8 cellular contexts compared by ENCODE assay signal in the genomic region with DNA sequence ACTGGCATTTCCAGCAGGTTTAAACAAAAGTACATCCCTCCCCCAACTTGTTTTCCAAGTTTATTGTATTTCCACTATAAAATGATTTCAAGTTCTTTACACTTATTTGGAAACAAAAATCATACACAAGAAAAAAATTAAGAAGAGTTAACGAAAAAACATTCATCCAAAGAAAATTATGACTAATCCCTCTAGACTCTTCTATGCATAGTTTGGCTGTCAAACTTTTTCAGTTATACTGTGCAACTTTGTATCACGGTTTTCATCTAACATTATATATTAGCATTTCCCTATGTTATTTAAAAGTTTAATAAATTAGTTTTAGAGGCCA. TPM values are rescaled to one million over a fixed set of nuclear protein-coding genes. Genes with fewer than 3 reads are reported as not detected.
DNase-seq lines count a peak whose midpoint lies in the region; ATAC-seq and TF ChIP-seq lines count a peak whose summit lies in the region.

No MANE protein-coding gene starts in this region.

- no peak for ATAC-seq in CD4-positive, alpha-beta T cell (ENCODE audit: poor library complexity)
- ATAC-seq in effector memory CD8-positive, alpha-beta T cell (replicated peaks), result no peak

- TF ChIP-seq CTCF in CD4-positive, alpha-beta T cell (IDR thresholded peaks at IDR 0.05), result no peak
- TF ChIP-seq CTCF in neutrophil (IDR thresholded peaks at IDR 0.05), result no peak

- H3K36me3 ChIP-seq in NT2/D1 (ENCODE audit: insufficient read depth, insufficient read length, low read length), result no peaks in the 10 kb centered on the region
- no peaks in the 10 kb centered on the region for H3K36me3 ChIP-seq in neutrophil

- no peak overlapping the region for H3K27ac ChIP-seq in CD4-positive, alpha-beta T cell (ENCODE audit: low read depth, low read length)
- H3K27ac ChIP-seq in neutrophil, result no peak overlapping the region

- H3K36me3 Mint-ChIP-seq in CD4-positive, alpha-beta T cell (ENCODE audit: low read depth), result peaks cover 5% of the 10 kb centered on the region
- H3K36me3 Mint-ChIP-seq in effector memory CD8-positive, alpha-beta T cell (ENCODE audit: insufficient read depth), result peaks cover 13% of the 10 kb centered on the region

- H3K27ac Mint-ChIP-seq in CD4-positive, alpha-beta T cell, result no peak overlapping the region
- H3K27ac Mint-ChIP-seq in effector memory CD8-positive, alpha-beta T cell, result peak overlapping the region; percentile 96 to 98

- peaks cover 36% of the 10 kb centered on the region for H3K4me1 Mint-ChIP-seq in CD4-positive, alpha-beta T cell (ENCODE audit: low read depth)
- peaks cover 20 to 34% of the 10 kb centered on the region in 2 donors for H3K4me1 Mint-ChIP-seq in effector memory CD8-positive, alpha-beta T cell (ENCODE audit: low read depth in 2 of 2)

- peak overlapping the region; percentile 94 for H3K4me3 Mint-ChIP-seq in CD4-positive, alpha-beta T cell
- H3K4me3 Mint-ChIP-seq in effector memory CD8-positive, alpha-beta T cell, result peak overlapping the region; percentile 98 to 99

- no peak for DNase-seq in CD4-positive, alpha-beta T cell
- DNase-seq in NT2/D1 (ENCODE audit: low read depth, low spot score), result no peak
- no peak for DNase-seq in effector memory CD8-positive, alpha-beta T cell
- no peak for DNase-seq in superior temporal gyrus (ENCODE audit: extremely low spot score)
- no peak for DNase-seq in NCI-H2081 (lab: John Stamatoyannopoulos, UW)
- no peak for DNase-seq in posterior vena cava (ENCODE audit: low spot score)
- DNase-seq in NCI-H2171 treated with DMSO at 0.1 percent for 48 hours (lab: John Stamatoyannopoulos, UW), result no peak

- peak overlapping the region; percentile 79 for H3K4me3 ChIP-seq in NT2/D1 (ENCODE audit: insufficient read length, low read depth)
- H3K4me3 ChIP-seq in neutrophil (ENCODE audit: low read depth in 1 of 2, low read length in 1 of 2), result peak overlapping the region; percentile 62

- peak overlapping the region; percentile 86 for H3K9ac ChIP-seq in NT2/D1 (ENCODE audit: insufficient read length, low read depth)

- no peaks in the 10 kb centered on the region for H3K9me3 Mint-ChIP-seq in CD4-positive, alpha-beta T cell
- H3K9me3 Mint-ChIP-seq in effector memory CD8-positive, alpha-beta T cell, result no peaks in the 10 kb centered on the region

- CTCF ChIA-PET in CD4-positive, alpha-beta T cell (lab: Charles Lee), result interaction anchor here (1.4 to 2.3 kb wide), 2 partner anchors 38 to 119 kb away, joined by 13 to 14 read pairs; partner anchors contain the start of genes ATAD2B and TP53I3

- intact Hi-C loops in CD4-positive, alpha-beta T cell (cut with DNase I, micrococcal nuclease), result loop anchor here in 1 of 2 experiments (5.0 kb wide), 2 partner anchors 104 to 119 kb away; partner anchors contain the start of genes ATAD2B and UBXN2A
- intact Hi-C loops in posterior vena cava (cut with DNase I), result no loop called here

- peaks cover 21% of the 10 kb centered on the region for H3K27me3 ChIP-seq in CD4-positive, alpha-beta T cell (ENCODE audit: control insufficient read depth, insufficient read depth, low read length)
- peaks cover 11% of the 10 kb centered on the region for H3K27me3 ChIP-seq in NT2/D1 (ENCODE audit: insufficient read depth, insufficient read length)
- H3K27me3 ChIP-seq in neutrophil, result peaks cover 54% of the 10 kb centered on the region

- POLR2A ChIA-PET in CD4-positive, alpha-beta T cell (lab: Charles Lee), result interaction anchor here (1.4 to 4.8 kb wide), 5 partner anchors 22 to 120 kb away, joined by 3 to 77 read pairs (median 8); partner anchors contain the start of genes ATAD2B, SF3B6 and TP53I3

- no peaks in the 10 kb centered on the region for H3K9me3 ChIP-seq in CD4-positive, alpha-beta T cell (ENCODE audit: control insufficient read depth, low read length)
- H3K9me3 ChIP-seq in NT2/D1 (ENCODE audit: insufficient read depth, low read length) (no peaks in the 10 kb centered on the region), neutrophil (no peaks in the 10 kb centered on the region)

- H3K4me1 ChIP-seq in NT2/D1 (ENCODE audit: insufficient read depth, insufficient read length) (peaks cover 2% of the 10 kb centered on the region), neutrophil (ENCODE audit: control insufficient read depth in 1 of 2, insufficient read depth in 1 of 2, low read depth in 1 of 2, low read length in 1 of 2) (peaks cover 29 to 31% of the 10 kb centered on the region in 2 experiments)

- peaks cover 10% of the 10 kb centered on the region for H3K27me3 Mint-ChIP-seq in CD4-positive, alpha-beta T cell
- H3K27me3 Mint-ChIP-seq in effector memory CD8-positive, alpha-beta T cell, result no peaks in the 10 kb centered on the region

RNA-seq across cellular contexts. Expression of gene WDCP, which starts 0.6 kb away (rescaled TPM):
- total RNA-seq in CD4-positive, alpha-beta T cell, result 1 to 10 TPM; 1.4 to 2.0 TPM
- total RNA-seq in posterior vena cava, result 1 to 10 TPM; 5.6 to 5.7 TPM

RNA-seq across cellular contexts. Expression of gene FKBP1B, which starts 3.0 kb away (rescaled TPM):
- total RNA-seq in CD4-positive, alpha-beta T cell, result under 1 TPM in 1 of 2 experiments, not detected in 1; 0.47 TPM
- 1 to 10 TPM; 3.9 to 5.9 TPM for total RNA-seq in posterior vena cava

RNA-seq across cellular contexts. Expression of gene SF3B6, which starts 29.6 kb away (rescaled TPM):
- total RNA-seq in CD4-positive, alpha-beta T cell, result 10 to 100 TPM; 59.8 to 62.6 TPM
- total RNA-seq in posterior vena cava, result 10 to 100 TPM; 59.3 to 66.7 TPM

RNA-seq across cellular contexts. Expression of gene MFSD2B, which starts 36.7 kb away (rescaled TPM):
- under 1 TPM; 0.28 to 0.30 TPM for total RNA-seq in CD4-positive, alpha-beta T cell
- total RNA-seq in posterior vena cava, result not detected

RNA-seq across cellular contexts. Expression of gene TP53I3, which starts 38.1 kb away (rescaled TPM):
- under 1 TPM; 0.20 to 0.30 TPM for total RNA-seq in CD4-positive, alpha-beta T cell
- total RNA-seq in posterior vena cava, result 10 to 100 TPM in 1 of 2 donors, 1 to 10 TPM in 1; 9.8 to 23.5 TPM
